16 cellular contexts compared by ENCODE assay signal in genomic region chr16:3566990-3567389, GRCh38. TPM values are rescaled to one million over a fixed set of nuclear protein-coding genes. Genes with fewer than 3 reads are reported as not detected.
A peak's percentile ranks its signal among the peaks of the same experiment; 100 is the strongest.
DNase-seq lines count a peak whose midpoint lies in the region; TF ChIP-seq lines count a peak whose summit lies in the region.
"Had no signal": no experiment of that assay in that cellular context is flagged by ENCODE, and none has a peak within 500 bp of the region (broad histone marks: within the 10 kb centered on the region; RNA-seq: fewer than 3 reads in every experiment).

No MANE protein-coding gene starts in this region.

- intact Hi-C loops in spleen (cut with DNase I; ENCODE audit: low total_unique reads): no loop called here
- intact Hi-C loops in breast epithelium (cut with DNase I; ENCODE audit: low total_unique reads): no loop called here

- H3K27me3 ChIP-seq in H7 (ENCODE audit: control insufficient read depth, insufficient read depth, low read length) (no peaks in the 10 kb centered on the region), spleen (replicated peaks in 1 of 7) (no peaks in the 10 kb centered on the region), breast epithelium (no peaks in the 10 kb centered on the region)
- H3K27me3 ChIP-seq: BLaER1 had no signal

- H3K4me3 ChIP-seq in H7 (ENCODE audit: insufficient read depth, low read depth, low read length) (no peak overlapping the region), HEK293 (ENCODE audit: low read depth, low read length) (no peak overlapping the region), spleen (no peak overlapping the region), breast epithelium (no peak overlapping the region)
- H3K4me3 ChIP-seq: BLaER1, GM23248 had no signal

- DNase-seq in H7: peak; percentile 78
- DNase-seq in spleen: peak; percentile 62
- no peak for DNase-seq in breast epithelium (ENCODE audit: low spot score in 2 of 2)
- no peak for DNase-seq in AG08396 (ENCODE audit: low spot score)
- no peak for DNase-seq in SKM-1 (lab: John Stamatoyannopoulos, UW; ENCODE audit: unreplicated experiment)
- DNase-seq: Caco-2; CD4-positive, CD25-positive, alpha-beta regulatory T cell; CD8-positive, alpha-beta T cell; DMS153; DND-41; GM23248; HCEC 1CT had no signal

- WGBS in spleen, 5 donors: 78 to 88% (median 83%) methylated on average over 8 of the region's 8 CpGs

- H3K4me1 ChIP-seq in HEK293 (ENCODE audit: control insufficient read depth, insufficient read depth, low read length): no peaks in the 10 kb centered on the region
- H3K4me1 ChIP-seq in spleen: no peaks in the 10 kb centered on the region
- H3K4me1 ChIP-seq in breast epithelium: no peaks in the 10 kb centered on the region
- H3K4me1 ChIP-seq: Caco-2 had no signal

- no peak for TF ChIP-seq CTCF in HEK293 (tag by site-specific recombination; IDR thresholded peaks at IDR 0.05)
- no peak for TF ChIP-seq CTCF in spleen (IDR thresholded peaks at IDR 0.05 in 8 of 11, conservative IDR thresholded peaks at IDR 0.05 in 3 of 11)
- no peak for TF ChIP-seq CTCF in breast epithelium (IDR thresholded peaks at IDR 0.05)

- TF ChIP-seq POLR2A in spleen (IDR thresholded peaks at IDR 0.05) (no peak), breast epithelium (IDR thresholded peaks at IDR 0.05) (no peak)

- POLR2A ChIA-PET in HEK293 (lab: Yijun Ruan, JAX): no interaction called here

- H3K9me3 ChIP-seq in HEK293 (ENCODE audit: control insufficient read depth, insufficient read depth, low read depth, low read length) (no peaks in the 10 kb centered on the region), spleen (peaks cover 3 to 20% (median 15%) of the 10 kb centered on the region in 8 donors), breast epithelium (peaks cover 4 to 10% of the 10 kb centered on the region in 2 donors)

- CTCF ChIA-PET in HEK293 (lab: Yijun Ruan, JAX): interaction anchor here (0.6 to 0.7 kb wide), 2 partner anchors 11 to 244 kb away, joined by 3 to 4 read pairs; no protein-coding TSS in a partner anchor

- H3K36me3 ChIP-seq in H7 (replicated peaks; ENCODE audit: control insufficient read depth, insufficient read depth, low read length) (no peaks in the 10 kb centered on the region), HEK293 (ENCODE audit: control insufficient read depth in 2 of 2, insufficient read depth in 1 of 2, low read length in 2 of 2) (no peaks in the 10 kb centered on the region), spleen (peaks cover 0 to 86% (median 35%) of the 10 kb centered on the region in 6 donors), breast epithelium (no peaks in the 10 kb centered on the region)

- H3K27ac ChIP-seq in HEK293 (ENCODE audit: extremely low read depth, low read depth, low read length): no peak overlapping the region
- H3K27ac ChIP-seq in spleen: no peak overlapping the region
- H3K27ac ChIP-seq in breast epithelium: no peak overlapping the region
- H3K27ac ChIP-seq: BLaER1, C4-2B, GM23248 had no signal

TF ChIP-seq in HEK293, 187 proteins besides CTCF, POLR2A, EP300 and RAD21 (continues in another document):
- TF ChIP-seq ZIC2 (tag by site-specific recombination; IDR thresholded peaks at IDR 0.05) (no peak), EGR2 (tag by site-specific recombination; IDR thresholded peaks at IDR 0.05; ENCODE audit: low read depth) (peak; percentile 38; the same call in 1 of the 2 replicates), AEBP2 (tag by site-specific recombination; IDR thresholded peaks at IDR 0.05; ENCODE audit: borderline replicate concordance) (no peak), ZNF449 (tag by site-specific recombination; IDR thresholded peaks at IDR 0.05) (no peak), ZNF747 (tag by site-specific recombination; IDR thresholded peaks at IDR 0.05) (no peak), TSHZ1 (tag by site-specific recombination; IDR thresholded peaks at IDR 0.05; ENCODE audit: borderline replicate concordance) (no peak), ZNF26 (tag by site-specific recombination; IDR thresholded peaks at IDR 0.05) (no peak)
- TF ChIP-seq, protein P1, sequence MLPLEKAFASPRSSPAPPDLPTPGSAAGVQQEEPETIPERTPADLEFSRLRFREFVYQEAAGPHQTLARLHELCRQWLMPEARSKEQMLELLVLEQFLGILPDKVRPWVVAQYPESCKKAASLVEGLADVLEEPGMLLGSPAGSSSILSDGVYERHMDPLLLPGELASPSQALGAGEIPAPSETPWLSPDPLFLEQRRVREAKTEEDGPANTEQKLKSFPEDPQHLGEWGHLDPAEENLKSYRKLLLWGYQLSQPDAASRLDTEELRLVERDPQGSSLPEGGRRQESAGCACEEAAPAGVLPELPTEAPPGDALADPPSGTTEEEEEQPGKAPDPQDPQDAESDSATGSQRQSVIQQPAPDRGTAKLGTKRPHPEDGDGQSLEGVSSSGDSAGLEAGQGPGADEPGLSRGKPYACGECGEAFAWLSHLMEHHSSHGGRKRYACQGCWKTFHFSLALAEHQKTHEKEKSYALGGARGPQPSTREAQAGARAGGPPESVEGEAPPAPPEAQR (tag by site-specific recombination; IDR thresholded peaks at IDR 0.05): no peak

RNA-seq across cellular contexts. Expression of gene NLRC3, which starts 10.2 kb away (rescaled TPM):
- total RNA-seq in H7 (2014; rRNA removed; shearing (Covaris generic)): 0.03 and 0.11 TPM in 2 replicates
- total RNA-seq in spleen (10 to 100 TPM; 21.2 to 34.0 (median 27.4) TPM), breast epithelium (1 to 10 TPM in 2 of 3 donors, under 1 TPM in 1; 0.64 to 1.6 (median 1.3) TPM)
- polyA plus RNA-seq in spleen: 10 to 100 TPM in 2 of 3 donors, 1 to 10 TPM in 1; 8.6 to 15.2 (median 14.4) TPM
- total RNA-seq: Caco-2, GM23248, H4 had no signal

RNA-seq across cellular contexts. Expression of gene SLX4, which starts 44.4 kb away (rescaled TPM):
- total RNA-seq in H7 (2014; rRNA removed; shearing (Covaris generic)): 8.4 and 11.3 TPM in 2 replicates
- 1 to 10 TPM; 5.9 to 8.8 (median 7.3) TPM for total RNA-seq in spleen
- 1 to 10 TPM; 1.8 to 4.0 (median 2.4) TPM for polyA plus RNA-seq in spleen
- total RNA-seq in breast epithelium: 1 to 10 TPM; 3.0 to 4.3 (median 3.7) TPM

Comparison
In these comparisons a context has a peak if more than half of its experiments do, and no peak if none do; other contexts are left out.
1. DNase-seq: peak in H7 (single experiment) and spleen (single experiment); none in breast epithelium (0 of 2), AG08396 (single experiment) and SKM-1 (single experiment).
2. RNA of gene NLRC3, which starts 10.2 kb away (total RNA-seq): 21.2 to 34.0 TPM in spleen; 0.64 to 1.6 TPM in breast epithelium and 0.03 to 0.11 TPM in H7; every median in the first group is over 4 times any median in the second.